Comparison of ENCODE assay signal across 9 cellular contexts in genomic region chr17:8250101-8250500, GRCh38. TPM values are rescaled to one million over a fixed set of nuclear protein-coding genes. Genes with fewer than 3 reads are reported as not detected.
DNase-seq lines count a peak whose midpoint lies in the region; ATAC-seq and TF ChIP-seq lines count a peak whose summit lies in the region.
"Had no signal": no experiment of that assay in that cellular context is flagged by ENCODE, and none has a peak within 500 bp of the region (broad histone marks: within the 10 kb centered on the region; RNA-seq: fewer than 3 reads in every experiment).

No MANE protein-coding gene starts in this region.

- H3K4me3 ChIP-seq in PC-9, result peak overlapping the region; percentile 99
- H3K4me3 ChIP-seq in psoas muscle, result peak overlapping the region; percentile 88
- no peak overlapping the region for H3K4me3 ChIP-seq in colonic mucosa
- H3K4me3 ChIP-seq in effector memory CD4-positive, alpha-beta T cell (ENCODE audit: insufficient read depth, low read depth, low read length, poor library complexity, severe bottlenecking), result no peak overlapping the region

- H3K27me3 ChIP-seq in PC-9 (ENCODE audit: insufficient read depth, low read depth), result no peaks in the 10 kb centered on the region
- no peaks in the 10 kb centered on the region for H3K27me3 ChIP-seq in psoas muscle (ENCODE audit: insufficient read depth in 3 of 3, low read length in 2 of 3)
- no peaks in the 10 kb centered on the region for H3K27me3 ChIP-seq in colonic mucosa
- H3K27me3 ChIP-seq in effector memory CD4-positive, alpha-beta T cell (replicated peaks; ENCODE audit: control insufficient read depth, insufficient read depth, low read length, poor library complexity, severe bottlenecking), result no peaks in the 10 kb centered on the region

- no peak for DNase-seq in activated CD4-positive, alpha-beta T cell treated with anti-CD3 and anti-CD28 coated beads for 36 hours
- no peak for DNase-seq in activated CD4-positive, alpha-beta T cell treated with anti-CD3 and anti-CD28 coated beads, Interleukin-2, amount 50 U/mL, for 1 hour
- DNase-seq in PC-9, result no peak
- DNase-seq in endothelial cell (ENCODE audit: low spot score), result no peak
- no peak for DNase-seq in psoas muscle
- DNase-seq in colonic mucosa, result no peak
- no peak for DNase-seq in effector memory CD4-positive, alpha-beta T cell
- DNase-seq in NCI-H146 treated with DMSO at 0.1 percent for 48 hours (lab: John Stamatoyannopoulos, UW; ENCODE audit: unreplicated experiment), result no peak
- DNase-seq: amygdala had no signal

- H3K27ac Mint-ChIP-seq in activated CD4-positive, alpha-beta T cell treated with anti-CD3 and anti-CD28 coated beads for 36 hours, result peak overlapping the region; percentile 98
- H3K27ac Mint-ChIP-seq in endothelial cell (ENCODE audit: unreplicated experiment), result peak overlapping the region; percentile 86

- TF ChIP-seq CTCF in PC-9 (conservative IDR thresholded peaks at IDR 0.05), result no peak
- TF ChIP-seq CTCF in endothelial cell (IDR thresholded peaks at IDR 0.05; ENCODE audit: unreplicated experiment), result no peak
- no peak for TF ChIP-seq CTCF in psoas muscle (IDR thresholded peaks at IDR 0.05)
- no peak for TF ChIP-seq CTCF in colonic mucosa (IDR thresholded peaks at IDR 0.05)

- H3K4me1 Mint-ChIP-seq in activated CD4-positive, alpha-beta T cell treated with anti-CD3 and anti-CD28 coated beads for 36 hours, result peaks cover 25% of the 10 kb centered on the region
- peaks cover 35% of the 10 kb centered on the region for H3K4me1 Mint-ChIP-seq in endothelial cell (ENCODE audit: unreplicated experiment)

- no peaks in the 10 kb centered on the region for H3K9me3 Mint-ChIP-seq in activated CD4-positive, alpha-beta T cell treated with anti-CD3 and anti-CD28 coated beads for 36 hours (ENCODE audit: low read depth)
- H3K9me3 Mint-ChIP-seq in endothelial cell (ENCODE audit: unreplicated experiment), result no peaks in the 10 kb centered on the region

- H3K27me3 Mint-ChIP-seq in activated CD4-positive, alpha-beta T cell treated with anti-CD3 and anti-CD28 coated beads for 36 hours, result no peaks in the 10 kb centered on the region
- peaks cover 20% of the 10 kb centered on the region for H3K27me3 Mint-ChIP-seq in endothelial cell (ENCODE audit: unreplicated experiment)

- peaks cover 38% of the 10 kb centered on the region for H3K36me3 Mint-ChIP-seq in activated CD4-positive, alpha-beta T cell treated with anti-CD3 and anti-CD28 coated beads for 36 hours (ENCODE audit: low read depth)
- H3K36me3 Mint-ChIP-seq in endothelial cell (ENCODE audit: low read depth, unreplicated experiment), result peaks cover 3% of the 10 kb centered on the region

- H3K4me1 ChIP-seq in PC-9 (replicated peaks; ENCODE audit: insufficient read depth), result peaks cover 8% of the 10 kb centered on the region; the same call in 1 of the 2 replicates
- peaks cover 8% of the 10 kb centered on the region for H3K4me1 ChIP-seq in psoas muscle
- no peaks in the 10 kb centered on the region for H3K4me1 ChIP-seq in colonic mucosa
- H3K4me1 ChIP-seq in effector memory CD4-positive, alpha-beta T cell (ENCODE audit: control insufficient read depth, insufficient read depth, low read length, poor library complexity, severe bottlenecking), result peaks cover 27% of the 10 kb centered on the region

- no peaks in the 10 kb centered on the region for H4K20me1 ChIP-seq in PC-9 (ENCODE audit: insufficient read depth)

- no peak for ATAC-seq in activated CD4-positive, alpha-beta T cell treated with anti-CD3 and anti-CD28 coated beads for 36 hours
- ATAC-seq in psoas muscle, result no peak

- CTCF ChIA-PET in activated CD4-positive, alpha-beta T cell treated with anti-CD3 and anti-CD28 coated beads for 36 hours (lab: Charles Lee), result interaction anchor here (0.6 to 1.7 kb wide), 7 partner anchors 10 to 130 kb away, joined by 3 to 9 read pairs (median 3); no protein-coding TSS in a partner anchor
- CTCF ChIA-PET in PC-9 (lab: Charles Lee), result interaction anchor here (0.6 kb wide), 1 partner anchor 27 kb away, joined by 3 read pairs; no protein-coding TSS in a partner anchor

- no peaks in the 10 kb centered on the region for H3K9me2 ChIP-seq in PC-9 (ENCODE audit: insufficient read depth)

- peak overlapping the region in 1 of 2 donors; percentile 71 for H3K9ac ChIP-seq in colonic mucosa (ENCODE audit: low read depth in 2 of 2, low read length in 2 of 2)

- intact Hi-C loops in activated CD4-positive, alpha-beta T cell treated with anti-CD3 and anti-CD28 coated beads for 36 hours (cut with DNase I, micrococcal nuclease), result no loop called here
- intact Hi-C loops in PC-9 (cut with micrococcal nuclease; ENCODE audit: unreplicated experiment) (no loop called here), psoas muscle (cut with DNase I) (loop anchor here (5.0 to 10.0 kb wide), 2 partner anchors 37 to 115 kb away; partner anchors contain the start of gene RANGRF (in 1 of the 2)), colonic mucosa (cut with DNase I) (loop anchor here (5.0 to 10.0 kb wide), 3 partner anchors 37 to 135 kb away; partner anchors contain the start of genes RANGRF and RPL26)

- H3K4me3 Mint-ChIP-seq in activated CD4-positive, alpha-beta T cell treated with anti-CD3 and anti-CD28 coated beads for 36 hours, result peak overlapping the region; percentile 94
- H3K4me3 Mint-ChIP-seq in endothelial cell (ENCODE audit: unreplicated experiment), result peak overlapping the region; percentile 98

- peak overlapping the region; percentile 99; the same call in 1 of the 2 replicates for H2AFZ ChIP-seq in PC-9

- peak overlapping the region; percentile 80 for H3K4me2 ChIP-seq in PC-9

- H3K36me3 ChIP-seq in PC-9 (ENCODE audit: low read depth) (no peaks in the 10 kb centered on the region), psoas muscle (ENCODE audit: insufficient read depth in 1 of 2, low read depth in 1 of 2) (peaks cover 4 to 19% of the 10 kb centered on the region in 2 donors), colonic mucosa (no peaks in the 10 kb centered on the region)
- peaks cover 9% of the 10 kb centered on the region for H3K36me3 ChIP-seq in effector memory CD4-positive, alpha-beta T cell (ENCODE audit: control insufficient read depth, insufficient read depth, low read length)

- POLR2A ChIA-PET in activated CD4-positive, alpha-beta T cell treated with anti-CD3 and anti-CD28 coated beads for 36 hours (lab: Charles Lee), result interaction anchor here (0.9 to 4.0 kb wide), 5 partner anchors 29 to 131 kb away, joined by 3 to 22 read pairs (median 7); partner anchors contain the start of genes ALOXE3, RANGRF and SLC25A35
- POLR2A ChIA-PET in PC-9 (lab: Charles Lee; ENCODE audit: unreplicated experiment), result no interaction called here

- peaks cover 19% of the 10 kb centered on the region for H3F3A ChIP-seq in PC-9 (ENCODE audit: insufficient read depth, low read depth)

- no TSS peak for BruUV-seq in PC-9 (replicated peaks; lab: Mats Ljungman, UMichigan)

- H3K79me2 ChIP-seq in PC-9 (ENCODE audit: low read depth), result peaks cover 45% of the 10 kb centered on the region

- H3K27ac ChIP-seq in PC-9 (peak overlapping the region; percentile 93), psoas muscle (no peak overlapping the region), colonic mucosa (no peak overlapping the region)
- no peak overlapping the region for H3K27ac ChIP-seq in effector memory CD4-positive, alpha-beta T cell (ENCODE audit: insufficient read depth, low read length, poor library complexity, severe bottlenecking)

- no peaks in the 10 kb centered on the region for H3K9me3 ChIP-seq in PC-9 (ENCODE audit: insufficient read depth, low read depth)
- no peaks in the 10 kb centered on the region for H3K9me3 ChIP-seq in psoas muscle
- no peaks in the 10 kb centered on the region for H3K9me3 ChIP-seq in colonic mucosa
- H3K9me3 ChIP-seq in effector memory CD4-positive, alpha-beta T cell (ENCODE audit: control insufficient read depth, low read length), result no peaks in the 10 kb centered on the region

RNA-seq across cellular contexts. Expression of gene PFAS, which starts 1.0 kb away (rescaled TPM):
- 100 to 1,000 TPM; 113 to 141 TPM for total RNA-seq in activated CD4-positive, alpha-beta T cell treated with anti-CD3 and anti-CD28 coated beads for 36 hours
- total RNA-seq in PC-9 (2021) (54.5 and 68.2 TPM in 2 replicates), endothelial cell (ENCODE audit: unreplicated experiment) (67.0 TPM), psoas muscle (10 to 100 TPM; 10.7 to 15.6 (median 13.3) TPM), colonic mucosa (10 to 100 TPM; 13.6 to 61.7 TPM)
- polyA plus RNA-seq in psoas muscle, result 10 to 100 TPM in 1 of 3 donors, 1 to 10 TPM in 2; 4.9 to 10.0 (median 7.5) TPM

RNA-seq across cellular contexts. Expression of gene CTC1, which starts 2.2 kb away (rescaled TPM):
- 10 to 100 TPM; 49.3 to 57.9 TPM for total RNA-seq in activated CD4-positive, alpha-beta T cell treated with anti-CD3 and anti-CD28 coated beads for 36 hours
- total RNA-seq in PC-9 (2021), result 28.1 and 41.2 TPM in 2 replicates
- total RNA-seq in endothelial cell (ENCODE audit: unreplicated experiment), result 41.3 TPM
- 10 to 100 TPM; 11.0 to 19.6 (median 13.7) TPM for total RNA-seq in psoas muscle
- 1 to 10 TPM; 2.7 to 6.3 (median 4.6) TPM for polyA plus RNA-seq in psoas muscle
- total RNA-seq in colonic mucosa, result 10 to 100 TPM; 30.5 to 42.3 TPM

RNA-seq across cellular contexts. Expression of gene RANGRF, which starts 38.4 kb away (rescaled TPM):
- 10 to 100 TPM; 37.9 to 40.1 TPM for total RNA-seq in activated CD4-positive, alpha-beta T cell treated with anti-CD3 and anti-CD28 coated beads for 36 hours
- total RNA-seq in PC-9 (2021) (35.0 and 45.5 TPM in 2 replicates), endothelial cell (ENCODE audit: unreplicated experiment) (22.0 TPM), psoas muscle (10 to 100 TPM in 3 of 4 donors, 1 to 10 TPM in 1; 9.0 to 16.3 (median 11.7) TPM), colonic mucosa (10 to 100 TPM; 16.8 to 26.5 TPM)
- polyA plus RNA-seq in psoas muscle, result 10 to 100 TPM; 17.8 to 24.3 (median 22.1) TPM

RNA-seq across cellular contexts. Expression of gene AURKB, which starts 39.7 kb away (rescaled TPM):
- 100 to 1,000 TPM; 173 to 226 TPM for total RNA-seq in activated CD4-positive, alpha-beta T cell treated with anti-CD3 and anti-CD28 coated beads for 36 hours
- total RNA-seq in PC-9 (2021) (159 and 167 TPM in 2 replicates), endothelial cell (ENCODE audit: unreplicated experiment) (21.4 TPM), psoas muscle (1 to 10 TPM in 1 of 4 donors, not detected in 3; 1.1 TPM), colonic mucosa (10 to 100 TPM; 18.6 to 86.4 TPM)
- polyA plus RNA-seq in psoas muscle, result under 1 TPM in 1 of 3 donors, not detected in 2; 0.39 TPM

RNA-seq across cellular contexts. Expression of gene SLC25A35, which starts 45.1 kb away (rescaled TPM):
- total RNA-seq in activated CD4-positive, alpha-beta T cell treated with anti-CD3 and anti-CD28 coated beads for 36 hours, result 1 to 10 TPM; 1.9 to 2.3 TPM
- total RNA-seq in PC-9 (2021), result 7.3 and 7.6 TPM in 2 replicates
- 6.9 TPM for total RNA-seq in endothelial cell (ENCODE audit: unreplicated experiment)
- 1 to 10 TPM in 3 of 4 donors, under 1 TPM in 1; 0.69 to 2.5 (median 1.5) TPM for total RNA-seq in psoas muscle
- polyA plus RNA-seq in psoas muscle, result 1 to 10 TPM in 2 of 3 donors, under 1 TPM in 1; 0.82 to 4.2 (median 1.1) TPM
- 10 to 100 TPM in 1 of 2 donors, 1 to 10 TPM in 1; 4.0 to 11.6 TPM for total RNA-seq in colonic mucosa

Comparison
In these comparisons a context has a peak if more than half of its experiments do, and no peak if none do; other contexts are left out.
1. H3K4me3 ChIP-seq: peak in PC-9 (single experiment) and psoas muscle (single experiment); none in colonic mucosa (single experiment) and effector memory CD4-positive, alpha-beta T cell (single experiment).
2. intact Hi-C loops: an anchor here in psoas muscle (5.0 to 10.0 kb wide) and colonic mucosa (5.0 to 10.0 kb wide); none called in activated CD4-positive, alpha-beta T cell treated with anti-CD3 and anti-CD28 coated beads for 36 hours and PC-9.